1 cellular context compared by ENCODE assay signal in genomic region chr17:17351901-17352781, GRCh38.
TF ChIP-seq lines count a peak whose summit lies in the region.

No MANE protein-coding gene starts in this region.

TF ChIP-seq in HepG2, 621 proteins besides CTCF, POLR2A, EP300 and RAD21 (continued from another document and continues in another):
- TF ChIP-seq, protein P1, sequence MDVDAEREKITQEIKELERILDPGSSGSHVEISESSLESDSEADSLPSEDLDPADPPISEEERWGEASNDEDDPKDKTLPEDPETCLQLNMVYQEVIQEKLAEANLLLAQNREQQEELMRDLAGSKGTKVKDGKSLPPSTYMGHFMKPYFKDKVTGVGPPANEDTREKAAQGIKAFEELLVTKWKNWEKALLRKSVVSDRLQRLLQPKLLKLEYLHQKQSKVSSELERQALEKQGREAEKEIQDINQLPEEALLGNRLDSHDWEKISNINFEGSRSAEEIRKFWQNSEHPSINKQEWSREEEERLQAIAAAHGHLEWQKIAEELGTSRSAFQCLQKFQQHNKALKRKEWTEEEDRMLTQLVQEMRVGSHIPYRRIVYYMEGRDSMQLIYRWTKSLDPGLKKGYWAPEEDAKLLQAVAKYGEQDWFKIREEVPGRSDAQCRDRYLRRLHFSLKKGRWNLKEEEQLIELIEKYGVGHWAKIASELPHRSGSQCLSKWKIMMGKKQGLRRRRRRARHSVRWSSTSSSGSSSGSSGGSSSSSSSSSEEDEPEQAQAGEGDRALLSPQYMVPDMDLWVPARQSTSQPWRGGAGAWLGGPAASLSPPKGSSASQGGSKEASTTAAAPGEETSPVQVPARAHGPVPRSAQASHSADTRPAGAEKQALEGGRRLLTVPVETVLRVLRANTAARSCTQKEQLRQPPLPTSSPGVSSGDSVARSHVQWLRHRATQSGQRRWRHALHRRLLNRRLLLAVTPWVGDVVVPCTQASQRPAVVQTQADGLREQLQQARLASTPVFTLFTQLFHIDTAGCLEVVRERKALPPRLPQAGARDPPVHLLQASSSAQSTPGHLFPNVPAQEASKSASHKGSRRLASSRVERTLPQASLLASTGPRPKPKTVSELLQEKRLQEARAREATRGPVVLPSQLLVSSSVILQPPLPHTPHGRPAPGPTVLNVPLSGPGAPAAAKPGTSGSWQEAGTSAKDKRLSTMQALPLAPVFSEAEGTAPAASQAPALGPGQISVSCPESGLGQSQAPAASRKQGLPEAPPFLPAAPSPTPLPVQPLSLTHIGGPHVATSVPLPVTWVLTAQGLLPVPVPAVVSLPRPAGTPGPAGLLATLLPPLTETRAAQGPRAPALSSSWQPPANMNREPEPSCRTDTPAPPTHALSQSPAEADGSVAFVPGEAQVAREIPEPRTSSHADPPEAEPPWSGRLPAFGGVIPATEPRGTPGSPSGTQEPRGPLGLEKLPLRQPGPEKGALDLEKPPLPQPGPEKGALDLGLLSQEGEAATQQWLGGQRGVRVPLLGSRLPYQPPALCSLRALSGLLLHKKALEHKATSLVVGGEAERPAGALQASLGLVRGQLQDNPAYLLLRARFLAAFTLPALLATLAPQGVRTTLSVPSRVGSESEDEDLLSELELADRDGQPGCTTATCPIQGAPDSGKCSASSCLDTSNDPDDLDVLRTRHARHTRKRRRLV (CRISPR knock-in tag; IDR thresholded peaks at IDR 0.05) = peak; percentile 99
- TF ChIP-seq ZNF597 (CRISPR knock-in tag; IDR thresholded peaks at IDR 0.05) (no peak), ZNF879 (CRISPR knock-in tag; IDR thresholded peaks at IDR 0.05) (no peak), RARA (CRISPR knock-in tag; IDR thresholded peaks at IDR 0.05) (peak; percentile 29; the same call in 1 of the 2 replicates), ZZZ3 (CRISPR knock-in tag; IDR thresholded peaks at IDR 0.05; ENCODE audit: borderline replicate concordance) (no peak), REST (IDR thresholded peaks at IDR 0.05; ENCODE audit: borderline replicate concordance in 1 of 2, low read depth in 1 of 2, low read length in 2 of 2) (no peak), ATF1 (CRISPR knock-in tag; IDR thresholded peaks at IDR 0.05) (no peak), ZNF598 (CRISPR knock-in tag; IDR thresholded peaks at IDR 0.05; ENCODE audit: borderline replicate concordance) (no peak), KDM2A (CRISPR knock-in tag; IDR thresholded peaks at IDR 0.05; ENCODE audit: borderline replicate concordance, low read depth) (peak; percentile 39; the same call in 1 of the 2 replicates), NR2F2 (IDR thresholded peaks at IDR 0.05; ENCODE audit: borderline replicate concordance, low read depth) (no peak), POGZ (CRISPR knock-in tag; IDR thresholded peaks at IDR 0.05) (peak; percentile 51), HNRNPH1 (optimal IDR thresholded peaks at IDR 0.05; ENCODE audit: low read depth, low read length) (no peak), ZNF652 (CRISPR knock-in tag; IDR thresholded peaks at IDR 0.05; ENCODE audit: borderline replicate concordance, low read depth) (no peak), SRY (CRISPR knock-in tag; IDR thresholded peaks at IDR 0.05) (no peak), PRMT3 (CRISPR knock-in tag; IDR thresholded peaks at IDR 0.05; ENCODE audit: borderline replicate concordance, low read depth) (no peak), YY1 (IDR thresholded peaks at IDR 0.05; ENCODE audit: insufficient read depth, insufficient replicate concordance, low read depth, low read length) (peak; percentile 36), ZFP1 (CRISPR knock-in tag; IDR thresholded peaks at IDR 0.05) (no peak), MLLT10 (CRISPR knock-in tag; IDR thresholded peaks at IDR 0.05) (no peak), ZNF629 (CRISPR knock-in tag; conservative IDR thresholded peaks at IDR 0.05) (no peak), ZNF761 (CRISPR knock-in tag; conservative IDR thresholded peaks at IDR 0.05) (no peak), ZNF556 (CRISPR knock-in tag; IDR thresholded peaks at IDR 0.05; ENCODE audit: borderline replicate concordance) (no peak), GABPB1 (CRISPR knock-in tag; IDR thresholded peaks at IDR 0.05) (peak; percentile 66), SMYD3 (CRISPR knock-in tag; IDR thresholded peaks at IDR 0.05) (no peak), ZNF670 (CRISPR knock-in tag; IDR thresholded peaks at IDR 0.05; ENCODE audit: borderline replicate concordance) (no peak), ONECUT2 (CRISPR knock-in tag; IDR thresholded peaks at IDR 0.05) (no peak), ZSCAN25 (CRISPR knock-in tag; IDR thresholded peaks at IDR 0.05) (no peak), ZNF354B (CRISPR knock-in tag; IDR thresholded peaks at IDR 0.05) (no peak), KAT8 (CRISPR knock-in tag; IDR thresholded peaks at IDR 0.05) (peak; percentile 47), DPF2 (CRISPR knock-in tag; IDR thresholded peaks at IDR 0.05; ENCODE audit: borderline replicate concordance, low read depth) (no peak), ZNF3 (CRISPR knock-in tag; IDR thresholded peaks at IDR 0.05) (no peak), ERF (CRISPR knock-in tag; IDR thresholded peaks at IDR 0.05) (peak; percentile 58; the same call in 1 of the 2 replicates), RBM22 (optimal IDR thresholded peaks at IDR 0.05; ENCODE audit: low read length) (no peak), PPARG (CRISPR knock-in tag; conservative IDR thresholded peaks at IDR 0.05) (no peak), SOX6 (IDR thresholded peaks at IDR 0.05) (no peak), SOX6 (CRISPR knock-in tag; IDR thresholded peaks at IDR 0.05) (peak; percentile 21; the same call in 1 of the 2 replicates), ZNF234 (CRISPR knock-in tag; conservative IDR thresholded peaks at IDR 0.05) (no peak), ZFY (CRISPR knock-in tag; IDR thresholded peaks at IDR 0.05) (peak; percentile 72), THAP8 (CRISPR knock-in tag; IDR thresholded peaks at IDR 0.05; ENCODE audit: borderline replicate concordance) (no peak), ZHX1 (CRISPR knock-in tag; IDR thresholded peaks at IDR 0.05; ENCODE audit: low read depth) (0 out of 2 replicates have a peak, but pooled peaks have one; percentile 29)
- TF ChIP-seq, protein P2, sequence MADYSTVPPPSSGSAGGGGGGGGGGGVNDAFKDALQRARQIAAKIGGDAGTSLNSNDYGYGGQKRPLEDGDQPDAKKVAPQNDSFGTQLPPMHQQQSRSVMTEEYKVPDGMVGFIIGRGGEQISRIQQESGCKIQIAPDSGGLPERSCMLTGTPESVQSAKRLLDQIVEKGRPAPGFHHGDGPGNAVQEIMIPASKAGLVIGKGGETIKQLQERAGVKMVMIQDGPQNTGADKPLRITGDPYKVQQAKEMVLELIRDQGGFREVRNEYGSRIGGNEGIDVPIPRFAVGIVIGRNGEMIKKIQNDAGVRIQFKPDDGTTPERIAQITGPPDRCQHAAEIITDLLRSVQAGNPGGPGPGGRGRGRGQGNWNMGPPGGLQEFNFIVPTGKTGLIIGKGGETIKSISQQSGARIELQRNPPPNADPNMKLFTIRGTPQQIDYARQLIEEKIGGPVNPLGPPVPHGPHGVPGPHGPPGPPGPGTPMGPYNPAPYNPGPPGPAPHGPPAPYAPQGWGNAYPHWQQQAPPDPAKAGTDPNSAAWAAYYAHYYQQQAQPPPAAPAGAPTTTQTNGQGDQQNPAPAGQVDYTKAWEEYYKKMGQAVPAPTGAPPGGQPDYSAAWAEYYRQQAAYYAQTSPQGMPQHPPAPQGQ (CRISPR knock-in tag; IDR thresholded peaks at IDR 0.05; ENCODE audit: borderline replicate concordance) = no peak
- TF ChIP-seq, protein P3, sequence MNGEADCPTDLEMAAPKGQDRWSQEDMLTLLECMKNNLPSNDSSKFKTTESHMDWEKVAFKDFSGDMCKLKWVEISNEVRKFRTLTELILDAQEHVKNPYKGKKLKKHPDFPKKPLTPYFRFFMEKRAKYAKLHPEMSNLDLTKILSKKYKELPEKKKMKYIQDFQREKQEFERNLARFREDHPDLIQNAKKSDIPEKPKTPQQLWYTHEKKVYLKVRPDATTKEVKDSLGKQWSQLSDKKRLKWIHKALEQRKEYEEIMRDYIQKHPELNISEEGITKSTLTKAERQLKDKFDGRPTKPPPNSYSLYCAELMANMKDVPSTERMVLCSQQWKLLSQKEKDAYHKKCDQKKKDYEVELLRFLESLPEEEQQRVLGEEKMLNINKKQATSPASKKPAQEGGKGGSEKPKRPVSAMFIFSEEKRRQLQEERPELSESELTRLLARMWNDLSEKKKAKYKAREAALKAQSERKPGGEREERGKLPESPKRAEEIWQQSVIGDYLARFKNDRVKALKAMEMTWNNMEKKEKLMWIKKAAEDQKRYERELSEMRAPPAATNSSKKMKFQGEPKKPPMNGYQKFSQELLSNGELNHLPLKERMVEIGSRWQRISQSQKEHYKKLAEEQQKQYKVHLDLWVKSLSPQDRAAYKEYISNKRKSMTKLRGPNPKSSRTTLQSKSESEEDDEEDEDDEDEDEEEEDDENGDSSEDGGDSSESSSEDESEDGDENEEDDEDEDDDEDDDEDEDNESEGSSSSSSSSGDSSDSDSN (CRISPR knock-in tag; IDR thresholded peaks at IDR 0.05) = no peak
- TF ChIP-seq, protein P4, sequence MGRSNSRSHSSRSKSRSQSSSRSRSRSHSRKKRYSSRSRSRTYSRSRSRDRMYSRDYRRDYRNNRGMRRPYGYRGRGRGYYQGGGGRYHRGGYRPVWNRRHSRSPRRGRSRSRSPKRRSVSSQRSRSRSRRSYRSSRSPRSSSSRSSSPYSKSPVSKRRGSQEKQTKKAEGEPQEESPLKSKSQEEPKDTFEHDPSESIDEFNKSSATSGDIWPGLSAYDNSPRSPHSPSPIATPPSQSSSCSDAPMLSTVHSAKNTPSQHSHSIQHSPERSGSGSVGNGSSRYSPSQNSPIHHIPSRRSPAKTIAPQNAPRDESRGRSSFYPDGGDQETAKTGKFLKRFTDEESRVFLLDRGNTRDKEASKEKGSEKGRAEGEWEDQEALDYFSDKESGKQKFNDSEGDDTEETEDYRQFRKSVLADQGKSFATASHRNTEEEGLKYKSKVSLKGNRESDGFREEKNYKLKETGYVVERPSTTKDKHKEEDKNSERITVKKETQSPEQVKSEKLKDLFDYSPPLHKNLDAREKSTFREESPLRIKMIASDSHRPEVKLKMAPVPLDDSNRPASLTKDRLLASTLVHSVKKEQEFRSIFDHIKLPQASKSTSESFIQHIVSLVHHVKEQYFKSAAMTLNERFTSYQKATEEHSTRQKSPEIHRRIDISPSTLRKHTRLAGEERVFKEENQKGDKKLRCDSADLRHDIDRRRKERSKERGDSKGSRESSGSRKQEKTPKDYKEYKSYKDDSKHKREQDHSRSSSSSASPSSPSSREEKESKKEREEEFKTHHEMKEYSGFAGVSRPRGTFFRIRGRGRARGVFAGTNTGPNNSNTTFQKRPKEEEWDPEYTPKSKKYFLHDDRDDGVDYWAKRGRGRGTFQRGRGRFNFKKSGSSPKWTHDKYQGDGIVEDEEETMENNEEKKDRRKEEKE (IDR thresholded peaks at IDR 0.05) = no peak
